ENCODE assay signal across 8 cellular contexts in the genomic region with DNA sequence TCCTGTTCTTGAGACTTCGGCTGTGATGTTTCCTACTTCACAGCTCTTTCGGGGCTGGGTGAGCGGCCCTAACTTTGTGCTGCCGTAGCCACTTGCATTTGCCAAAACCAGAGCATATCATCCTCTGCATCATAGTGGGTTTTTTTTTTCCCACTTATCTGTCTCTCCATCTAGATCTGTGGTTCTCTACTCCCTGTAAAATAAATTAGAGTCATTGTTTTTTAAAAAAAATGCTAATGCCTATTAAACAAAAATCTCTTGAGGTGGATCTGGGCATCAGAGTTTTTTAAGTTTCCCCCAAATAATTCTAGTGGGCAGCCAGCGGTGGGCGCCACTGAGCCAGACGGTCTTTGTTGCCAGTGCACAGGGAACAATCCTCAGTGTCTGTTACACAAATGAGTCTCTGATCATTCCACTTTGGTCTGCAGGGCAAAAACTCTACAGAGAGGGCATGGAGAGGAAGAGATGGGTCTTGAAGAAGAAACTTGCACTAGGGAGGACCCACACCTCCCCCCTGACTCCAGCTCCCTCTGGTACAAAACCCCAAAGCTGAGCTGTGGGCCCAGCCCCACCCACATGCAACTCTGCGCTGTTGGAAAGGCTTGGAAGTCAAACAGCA.
DNase-seq lines count a peak whose midpoint lies in the region; ATAC-seq and TF ChIP-seq lines count a peak whose summit lies in the region.

No MANE protein-coding gene starts in this region.

- no peak for TF ChIP-seq POLR2A in testis (IDR thresholded peaks at IDR 0.05)

- intact Hi-C loops in activated CD4-positive, alpha-beta T cell treated with anti-CD3 and anti-CD28 coated beads for 36 hours (cut with DNase I, micrococcal nuclease), result loop anchor here (2.0 to 5.0 kb wide), 8 partner anchors 134 to 1706 kb away; a partner anchor contains a TSS
- intact Hi-C loops in testis (cut with DNase I; ENCODE audit: low total_unique reads), result no loop called here

- no peaks in the 10 kb centered on the region for H3K9me3 ChIP-seq in T-helper 17 cell (ENCODE audit: control insufficient read depth, low read length, poor library complexity, severe bottlenecking)
- H3K9me3 ChIP-seq in testis, result no peaks in the 10 kb centered on the region

- peaks cover 8% of the 10 kb centered on the region for H3K9me3 Mint-ChIP-seq in activated CD4-positive, alpha-beta T cell treated with anti-CD3 and anti-CD28 coated beads for 36 hours (ENCODE audit: low read depth)
- H3K9me3 Mint-ChIP-seq in endothelial cell (ENCODE audit: unreplicated experiment), result no peaks in the 10 kb centered on the region

- POLR2A ChIA-PET in activated CD4-positive, alpha-beta T cell treated with anti-CD3 and anti-CD28 coated beads for 36 hours (lab: Charles Lee), result interaction anchor here (0.6 to 2.0 kb wide), 8 partner anchors 10 to 466 kb away, joined by 3 to 6 read pairs (median 4); a partner anchor contains a TSS

- TF ChIP-seq CTCF in endothelial cell (IDR thresholded peaks at IDR 0.05; ENCODE audit: unreplicated experiment) (peak; percentile 67), testis (IDR thresholded peaks at IDR 0.05) (peak in 2 of 3 experiments; percentile 20 to 42)

- peak overlapping the region; percentile 96 for H3K27ac Mint-ChIP-seq in activated CD4-positive, alpha-beta T cell treated with anti-CD3 and anti-CD28 coated beads for 36 hours
- peak overlapping the region; percentile 99 for H3K27ac Mint-ChIP-seq in T-helper 17 cell
- H3K27ac Mint-ChIP-seq in endothelial cell (ENCODE audit: unreplicated experiment), result no peak overlapping the region

- no peak overlapping the region for H3K4me3 ChIP-seq in testis

- peaks cover 73% of the 10 kb centered on the region for H3K4me1 Mint-ChIP-seq in activated CD4-positive, alpha-beta T cell treated with anti-CD3 and anti-CD28 coated beads for 36 hours
- H3K4me1 Mint-ChIP-seq in T-helper 17 cell, result peaks cover 54% of the 10 kb centered on the region
- H3K4me1 Mint-ChIP-seq in endothelial cell (ENCODE audit: unreplicated experiment), result peaks cover 42% of the 10 kb centered on the region

- H3K27ac ChIP-seq in testis, result no peak overlapping the region

- 79 to 86% methylated on average over 8 of the region's 8 CpGs for WGBS in testis, 2 donors

- peak overlapping the region; percentile 71 for H3K4me3 Mint-ChIP-seq in activated CD4-positive, alpha-beta T cell treated with anti-CD3 and anti-CD28 coated beads for 36 hours
- H3K4me3 Mint-ChIP-seq in T-helper 17 cell (peak overlapping the region; percentile 81), endothelial cell (ENCODE audit: unreplicated experiment) (no peak overlapping the region)

- H3K27me3 Mint-ChIP-seq in activated CD4-positive, alpha-beta T cell treated with anti-CD3 and anti-CD28 coated beads for 36 hours, result no peaks in the 10 kb centered on the region
- H3K27me3 Mint-ChIP-seq in T-helper 17 cell (no peaks in the 10 kb centered on the region), endothelial cell (ENCODE audit: unreplicated experiment) (peaks cover 2% of the 10 kb centered on the region)

- CTCF ChIA-PET in activated CD4-positive, alpha-beta T cell treated with anti-CD3 and anti-CD28 coated beads for 36 hours (lab: Charles Lee), result interaction anchor here (0.6 to 4.6 kb wide), 16 partner anchors 18 to 740 kb away, joined by 3 to 51 read pairs (median 3); no protein-coding TSS in a partner anchor

- H3K4me1 ChIP-seq in testis, result peaks cover 11% of the 10 kb centered on the region

- peaks cover 9% of the 10 kb centered on the region for H3K36me3 Mint-ChIP-seq in activated CD4-positive, alpha-beta T cell treated with anti-CD3 and anti-CD28 coated beads for 36 hours (ENCODE audit: low read depth)
- H3K36me3 Mint-ChIP-seq in T-helper 17 cell (ENCODE audit: low read depth), result peaks cover 5% of the 10 kb centered on the region
- H3K36me3 Mint-ChIP-seq in endothelial cell (ENCODE audit: low read depth, unreplicated experiment), result peaks cover 6% of the 10 kb centered on the region

- H3K36me3 ChIP-seq in testis (ENCODE audit: low read depth, missing control alignments), result no peaks in the 10 kb centered on the region

- DNase-seq in activated CD4-positive, alpha-beta T cell treated with anti-CD3 and anti-CD28 coated beads for 36 hours, result peak; percentile 82
- DNase-seq in activated CD4-positive, alpha-beta T cell treated with anti-CD3 and anti-CD28 coated beads for 1 hour, result no peak
- DNase-seq in T-helper 17 cell, result peak in 2 of 3 donors; percentile 37
- no peak for DNase-seq in endothelial cell (ENCODE audit: low spot score)
- DNase-seq in testis, result no peak
- no peak for DNase-seq in GM19240 (ENCODE audit: insufficient read length, low spot score)
- DNase-seq in DMS153 treated with DMSO at 0.1 percent for 48 hours (lab: John Stamatoyannopoulos, UW; ENCODE audit: unreplicated experiment), result no peak

- no peak for ATAC-seq in activated CD4-positive, alpha-beta T cell treated with anti-CD3 and anti-CD28 coated beads for 36 hours
- ATAC-seq in T-helper 17 cell (peak; percentile 46), HG03520 (IDR thresholded peaks at IDR 0.05; ENCODE audit: unreplicated experiment) (no peak)

- H3K27me3 ChIP-seq in testis, result no peaks in the 10 kb centered on the region

Comparison
In these comparisons a context has a peak if more than half of its experiments do, and no peak if none do; other contexts are left out.
1. DNase-seq: peak in activated CD4-positive, alpha-beta T cell treated with anti-CD3 and anti-CD28 coated beads for 36 hours (single experiment) and T-helper 17 cell (2 of 3); none in activated CD4-positive, alpha-beta T cell treated with anti-CD3 and anti-CD28 coated beads for 1 hour (single experiment), endothelial cell (single experiment), testis (single experiment), GM19240 (single experiment) and DMS153 treated with DMSO at 0.1 percent for 48 hours (single experiment).